1 cellular context compared by ENCODE assay signal in the genomic region with DNA sequence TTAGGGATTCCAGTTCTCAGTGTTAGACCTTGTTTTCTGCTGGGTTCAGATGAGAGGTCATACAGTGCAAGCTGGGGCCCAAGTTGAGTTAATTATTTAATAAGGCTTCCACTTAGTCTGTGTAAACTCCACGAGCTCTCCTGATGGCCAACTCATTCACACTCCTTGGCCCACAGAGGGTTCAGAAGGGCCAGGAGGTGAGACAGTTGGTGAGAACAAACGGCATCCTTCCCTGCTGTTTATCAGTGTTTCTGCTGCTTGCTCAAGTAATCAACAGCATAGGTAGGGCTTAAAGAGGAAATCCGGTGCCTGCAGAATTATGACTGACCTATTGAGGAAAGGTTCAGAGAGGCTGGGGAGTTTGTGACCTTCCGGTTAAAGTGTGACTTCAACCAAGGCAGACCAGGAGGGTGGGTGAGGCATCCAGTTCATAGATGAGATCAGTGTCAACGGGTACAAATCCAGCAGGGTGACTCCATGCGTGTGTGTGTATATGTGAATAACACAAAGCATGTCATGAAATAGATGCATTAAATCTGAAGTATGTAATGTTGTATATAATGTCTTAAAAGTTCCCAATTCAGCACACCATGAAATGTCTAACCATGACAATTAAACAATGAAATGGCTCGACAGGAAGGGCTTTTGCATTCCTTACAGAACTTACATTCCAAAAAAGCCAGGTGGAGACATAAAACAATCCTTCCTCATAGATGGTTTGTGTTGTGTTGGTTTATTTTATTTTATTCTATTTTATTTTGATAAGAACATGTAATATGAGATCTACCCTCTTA.
TF ChIP-seq lines count a peak whose summit lies in the region.

No MANE protein-coding gene starts in this region.

TF ChIP-seq in HepG2, 621 proteins besides CTCF, POLR2A, EP300 and RAD21 (continued from another document and continues in another):
- TF ChIP-seq, protein P1, sequence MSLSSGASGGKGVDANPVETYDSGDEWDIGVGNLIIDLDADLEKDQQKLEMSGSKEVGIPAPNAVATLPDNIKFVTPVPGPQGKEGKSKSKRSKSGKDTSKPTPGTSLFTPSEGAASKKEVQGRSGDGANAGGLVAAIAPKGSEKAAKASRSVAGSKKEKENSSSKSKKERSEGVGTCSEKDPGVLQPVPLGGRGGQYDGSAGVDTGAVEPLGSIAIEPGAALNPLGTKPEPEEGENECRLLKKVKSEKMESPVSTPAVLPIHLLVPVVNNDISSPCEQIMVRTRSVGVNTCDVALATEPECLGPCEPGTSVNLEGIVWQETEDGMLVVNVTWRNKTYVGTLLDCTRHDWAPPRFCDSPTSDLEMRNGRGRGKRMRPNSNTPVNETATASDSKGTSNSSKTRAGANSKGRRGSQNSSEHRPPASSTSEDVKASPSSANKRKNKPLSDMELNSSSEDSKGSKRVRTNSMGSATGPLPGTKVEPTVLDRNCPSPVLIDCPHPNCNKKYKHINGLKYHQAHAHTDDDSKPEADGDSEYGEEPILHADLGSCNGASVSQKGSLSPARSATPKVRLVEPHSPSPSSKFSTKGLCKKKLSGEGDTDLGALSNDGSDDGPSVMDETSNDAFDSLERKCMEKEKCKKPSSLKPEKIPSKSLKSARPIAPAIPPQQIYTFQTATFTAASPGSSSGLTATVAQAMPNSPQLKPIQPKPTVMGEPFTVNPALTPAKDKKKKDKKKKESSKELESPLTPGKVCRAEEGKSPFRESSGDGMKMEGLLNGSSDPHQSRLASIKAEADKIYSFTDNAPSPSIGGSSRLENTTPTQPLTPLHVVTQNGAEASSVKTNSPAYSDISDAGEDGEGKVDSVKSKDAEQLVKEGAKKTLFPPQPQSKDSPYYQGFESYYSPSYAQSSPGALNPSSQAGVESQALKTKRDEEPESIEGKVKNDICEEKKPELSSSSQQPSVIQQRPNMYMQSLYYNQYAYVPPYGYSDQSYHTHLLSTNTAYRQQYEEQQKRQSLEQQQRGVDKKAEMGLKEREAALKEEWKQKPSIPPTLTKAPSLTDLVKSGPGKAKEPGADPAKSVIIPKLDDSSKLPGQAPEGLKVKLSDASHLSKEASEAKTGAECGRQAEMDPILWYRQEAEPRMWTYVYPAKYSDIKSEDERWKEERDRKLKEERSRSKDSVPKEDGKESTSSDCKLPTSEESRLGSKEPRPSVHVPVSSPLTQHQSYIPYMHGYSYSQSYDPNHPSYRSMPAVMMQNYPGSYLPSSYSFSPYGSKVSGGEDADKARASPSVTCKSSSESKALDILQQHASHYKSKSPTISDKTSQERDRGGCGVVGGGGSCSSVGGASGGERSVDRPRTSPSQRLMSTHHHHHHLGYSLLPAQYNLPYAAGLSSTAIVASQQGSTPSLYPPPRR (CRISPR knock-in tag; IDR thresholded peaks at IDR 0.05; ENCODE audit: borderline replicate concordance): peak; percentile 98
- TF ChIP-seq SALL2 (CRISPR knock-in tag; IDR thresholded peaks at IDR 0.05) (no peak; the same call in 1 of the 2 replicates), NR1H2 (CRISPR knock-in tag; IDR thresholded peaks at IDR 0.05; ENCODE audit: borderline replicate concordance, low read depth) (no peak), ERF (CRISPR knock-in tag; IDR thresholded peaks at IDR 0.05) (peak; percentile 99), NFYB (CRISPR knock-in tag; IDR thresholded peaks at IDR 0.05) (peak; percentile 54; the same call in 1 of the 2 replicates), ZMYM2 (CRISPR knock-in tag; IDR thresholded peaks at IDR 0.05) (peak; percentile 87), TAF15 (IDR thresholded peaks at IDR 0.05; ENCODE audit: low read depth, low read length, poor library complexity, severe bottlenecking) (no peak), ZC3H4 (CRISPR knock-in tag; IDR thresholded peaks at IDR 0.05; ENCODE audit: borderline replicate concordance) (no peak), KLF6 (CRISPR knock-in tag; IDR thresholded peaks at IDR 0.05) (peak; percentile 79), AKAP8 (CRISPR knock-in tag; IDR thresholded peaks at IDR 0.05) (peak; percentile 62; the same call in 1 of the 2 replicates), ZSCAN9 (CRISPR knock-in tag; IDR thresholded peaks at IDR 0.05; ENCODE audit: borderline replicate concordance) (peak; percentile 84), DNMT3B (CRISPR knock-in tag; conservative IDR thresholded peaks at IDR 0.05) (peak; percentile 89), KLF13 (CRISPR knock-in tag; IDR thresholded peaks at IDR 0.05) (no peak), PAF1 (CRISPR knock-in tag; IDR thresholded peaks at IDR 0.05) (no peak), FOXK2 (IDR thresholded peaks at IDR 0.05) (peak; percentile 80; the same call in 1 of the 2 replicates), FOXA3 (CRISPR knock-in tag; IDR thresholded peaks at IDR 0.05) (peak; percentile 96), KDM4B (CRISPR knock-in tag; IDR thresholded peaks at IDR 0.05) (peak; percentile 86; the same call in 1 of the 2 replicates), HNF4A (CRISPR knock-in tag; IDR thresholded peaks at IDR 0.05) (peak; percentile 94), ZNF17 (CRISPR knock-in tag; IDR thresholded peaks at IDR 0.05) (no peak), ZNF552 (CRISPR knock-in tag; IDR thresholded peaks at IDR 0.05; ENCODE audit: borderline replicate concordance) (no peak), ZNF746 (CRISPR knock-in tag; IDR thresholded peaks at IDR 0.05) (peak; percentile 83), CENPX (CRISPR knock-in tag; IDR thresholded peaks at IDR 0.05) (no peak), SMAD3 (CRISPR knock-in tag; IDR thresholded peaks at IDR 0.05) (peak; percentile 85; the same call in 1 of the 2 replicates), NFIB (CRISPR knock-in tag; IDR thresholded peaks at IDR 0.05; ENCODE audit: borderline replicate concordance) (no peak), NPAS2 (CRISPR knock-in tag; IDR thresholded peaks at IDR 0.05; ENCODE audit: borderline replicate concordance) (no peak)
- TF ChIP-seq, protein P2, sequence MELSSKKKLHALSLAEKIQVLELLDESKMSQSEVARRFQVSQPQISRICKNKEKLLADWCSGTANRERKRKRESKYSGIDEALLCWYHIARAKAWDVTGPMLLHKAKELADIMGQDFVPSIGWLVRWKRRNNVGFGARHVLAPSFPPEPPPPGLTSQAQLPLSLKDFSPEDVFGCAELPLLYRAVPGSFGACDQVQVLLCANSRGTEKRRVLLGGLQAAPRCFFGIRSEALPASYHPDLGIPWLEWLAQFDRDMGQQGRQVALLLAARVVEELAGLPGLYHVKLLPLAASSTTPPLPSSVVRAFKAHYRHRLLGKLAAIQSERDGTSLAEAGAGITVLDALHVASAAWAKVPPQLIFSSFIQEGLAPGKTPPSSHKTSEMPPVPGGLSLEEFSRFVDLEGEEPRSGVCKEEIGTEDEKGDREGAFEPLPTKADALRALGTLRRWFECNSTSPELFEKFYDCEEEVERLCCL (CRISPR knock-in tag; IDR thresholded peaks at IDR 0.05; ENCODE audit: borderline replicate concordance): no peak
- TF ChIP-seq, protein P3, sequence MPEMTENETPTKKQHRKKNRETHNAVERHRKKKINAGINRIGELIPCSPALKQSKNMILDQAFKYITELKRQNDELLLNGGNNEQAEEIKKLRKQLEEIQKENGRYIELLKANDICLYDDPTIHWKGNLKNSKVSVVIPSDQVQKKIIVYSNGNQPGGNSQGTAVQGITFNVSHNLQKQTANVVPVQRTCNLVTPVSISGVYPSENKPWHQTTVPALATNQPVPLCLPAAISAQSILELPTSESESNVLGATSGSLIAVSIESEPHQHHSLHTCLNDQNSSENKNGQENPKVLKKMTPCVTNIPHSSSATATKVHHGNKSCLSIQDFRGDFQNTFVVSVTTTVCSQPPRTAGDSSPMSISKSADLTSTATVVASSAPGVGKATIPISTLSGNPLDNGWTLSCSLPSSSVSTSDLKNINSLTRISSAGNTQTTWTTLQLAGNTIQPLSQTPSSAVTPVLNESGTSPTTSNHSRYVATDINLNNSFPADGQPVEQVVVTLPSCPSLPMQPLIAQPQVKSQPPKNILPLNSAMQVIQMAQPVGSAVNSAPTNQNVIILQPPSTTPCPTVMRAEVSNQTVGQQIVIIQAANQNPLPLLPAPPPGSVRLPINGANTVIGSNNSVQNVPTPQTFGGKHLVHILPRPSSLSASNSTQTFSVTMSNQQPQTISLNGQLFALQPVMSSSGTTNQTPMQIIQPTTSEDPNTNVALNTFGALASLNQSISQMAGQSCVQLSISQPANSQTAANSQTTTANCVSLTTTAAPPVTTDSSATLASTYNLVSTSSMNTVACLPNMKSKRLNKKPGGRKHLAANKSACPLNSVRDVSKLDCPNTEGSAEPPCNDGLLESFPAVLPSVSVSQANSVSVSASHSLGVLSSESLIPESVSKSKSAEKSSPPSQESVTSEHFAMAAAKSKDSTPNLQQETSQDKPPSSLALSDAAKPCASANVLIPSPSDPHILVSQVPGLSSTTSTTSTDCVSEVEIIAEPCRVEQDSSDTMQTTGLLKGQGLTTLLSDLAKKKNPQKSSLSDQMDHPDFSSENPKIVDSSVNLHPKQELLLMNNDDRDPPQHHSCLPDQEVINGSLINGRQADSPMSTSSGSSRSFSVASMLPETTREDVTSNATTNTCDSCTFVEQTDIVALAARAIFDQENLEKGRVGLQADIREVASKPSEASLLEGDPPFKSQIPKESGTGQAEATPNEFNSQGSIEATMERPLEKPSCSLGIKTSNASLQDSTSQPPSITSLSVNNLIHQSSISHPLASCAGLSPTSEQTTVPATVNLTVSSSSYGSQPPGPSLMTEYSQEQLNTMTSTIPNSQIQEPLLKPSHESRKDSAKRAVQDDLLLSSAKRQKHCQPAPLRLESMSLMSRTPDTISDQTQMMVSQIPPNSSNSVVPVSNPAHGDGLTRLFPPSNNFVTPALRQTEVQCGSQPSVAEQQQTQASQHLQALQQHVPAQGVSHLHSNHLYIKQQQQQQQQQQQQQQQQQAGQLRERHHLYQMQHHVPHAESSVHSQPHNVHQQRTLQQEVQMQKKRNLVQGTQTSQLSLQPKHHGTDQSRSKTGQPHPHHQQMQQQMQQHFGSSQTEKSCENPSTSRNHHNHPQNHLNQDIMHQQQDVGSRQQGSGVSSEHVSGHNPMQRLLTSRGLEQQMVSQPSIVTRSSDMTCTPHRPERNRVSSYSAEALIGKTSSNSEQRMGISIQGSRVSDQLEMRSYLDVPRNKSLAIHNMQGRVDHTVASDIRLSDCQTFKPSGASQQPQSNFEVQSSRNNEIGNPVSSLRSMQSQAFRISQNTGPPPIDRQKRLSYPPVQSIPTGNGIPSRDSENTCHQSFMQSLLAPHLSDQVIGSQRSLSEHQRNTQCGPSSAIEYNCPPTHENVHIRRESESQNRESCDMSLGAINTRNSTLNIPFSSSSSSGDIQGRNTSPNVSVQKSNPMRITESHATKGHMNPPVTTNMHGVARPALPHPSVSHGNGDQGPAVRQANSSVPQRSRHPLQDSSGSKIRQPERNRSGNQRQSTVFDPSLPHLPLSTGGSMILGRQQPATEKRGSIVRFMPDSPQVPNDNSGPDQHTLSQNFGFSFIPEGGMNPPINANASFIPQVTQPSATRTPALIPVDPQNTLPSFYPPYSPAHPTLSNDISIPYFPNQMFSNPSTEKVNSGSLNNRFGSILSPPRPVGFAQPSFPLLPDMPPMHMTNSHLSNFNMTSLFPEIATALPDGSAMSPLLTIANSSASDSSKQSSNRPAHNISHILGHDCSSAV (CRISPR knock-in tag; IDR thresholded peaks at IDR 0.05; ENCODE audit: borderline replicate concordance): no peak
- TF ChIP-seq, protein P4, sequence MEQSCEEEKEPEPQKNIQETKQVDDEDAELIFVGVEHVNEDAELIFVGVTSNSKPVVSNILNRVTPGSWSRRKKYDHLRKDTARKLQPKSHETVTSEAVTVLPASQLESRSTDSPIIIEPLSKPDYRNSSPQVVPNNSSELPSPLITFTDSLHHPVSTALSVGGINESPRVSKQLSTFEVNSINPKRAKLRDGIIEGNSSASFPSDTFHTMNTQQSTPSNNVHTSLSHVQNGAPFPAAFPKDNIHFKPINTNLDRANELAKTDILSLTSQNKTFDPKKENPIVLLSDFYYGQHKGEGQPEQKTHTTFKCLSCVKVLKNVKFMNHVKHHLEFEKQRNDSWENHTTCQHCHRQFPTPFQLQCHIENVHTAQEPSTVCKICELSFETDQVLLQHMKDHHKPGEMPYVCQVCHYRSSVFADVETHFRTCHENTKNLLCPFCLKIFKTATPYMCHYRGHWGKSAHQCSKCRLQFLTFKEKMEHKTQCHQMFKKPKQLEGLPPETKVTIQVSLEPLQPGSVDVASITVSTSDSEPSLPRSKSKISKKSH (CRISPR knock-in tag; IDR thresholded peaks at IDR 0.05; ENCODE audit: borderline replicate concordance): no peak
- TF ChIP-seq, protein P5, sequence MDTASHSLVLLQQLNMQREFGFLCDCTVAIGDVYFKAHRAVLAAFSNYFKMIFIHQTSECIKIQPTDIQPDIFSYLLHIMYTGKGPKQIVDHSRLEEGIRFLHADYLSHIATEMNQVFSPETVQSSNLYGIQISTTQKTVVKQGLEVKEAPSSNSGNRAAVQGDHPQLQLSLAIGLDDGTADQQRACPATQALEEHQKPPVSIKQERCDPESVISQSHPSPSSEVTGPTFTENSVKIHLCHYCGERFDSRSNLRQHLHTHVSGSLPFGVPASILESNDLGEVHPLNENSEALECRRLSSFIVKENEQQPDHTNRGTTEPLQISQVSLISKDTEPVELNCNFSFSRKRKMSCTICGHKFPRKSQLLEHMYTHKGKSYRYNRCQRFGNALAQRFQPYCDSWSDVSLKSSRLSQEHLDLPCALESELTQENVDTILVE (CRISPR knock-in tag; IDR thresholded peaks at IDR 0.05): peak; percentile 78; the same call in 1 of the 2 replicates
- TF ChIP-seq, protein P6, sequence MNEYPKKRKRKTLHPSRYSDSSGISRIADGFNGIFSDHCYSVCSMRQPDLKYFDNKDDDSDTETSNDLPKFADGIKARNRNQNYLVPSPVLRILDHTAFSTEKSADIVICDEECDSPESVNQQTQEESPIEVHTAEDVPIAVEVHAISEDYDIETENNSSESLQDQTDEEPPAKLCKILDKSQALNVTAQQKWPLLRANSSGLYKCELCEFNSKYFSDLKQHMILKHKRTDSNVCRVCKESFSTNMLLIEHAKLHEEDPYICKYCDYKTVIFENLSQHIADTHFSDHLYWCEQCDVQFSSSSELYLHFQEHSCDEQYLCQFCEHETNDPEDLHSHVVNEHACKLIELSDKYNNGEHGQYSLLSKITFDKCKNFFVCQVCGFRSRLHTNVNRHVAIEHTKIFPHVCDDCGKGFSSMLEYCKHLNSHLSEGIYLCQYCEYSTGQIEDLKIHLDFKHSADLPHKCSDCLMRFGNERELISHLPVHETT (CRISPR knock-in tag; conservative IDR thresholded peaks at IDR 0.05): peak; percentile 62; the same call in 1 of the 2 replicates
- TF ChIP-seq, protein P7, sequence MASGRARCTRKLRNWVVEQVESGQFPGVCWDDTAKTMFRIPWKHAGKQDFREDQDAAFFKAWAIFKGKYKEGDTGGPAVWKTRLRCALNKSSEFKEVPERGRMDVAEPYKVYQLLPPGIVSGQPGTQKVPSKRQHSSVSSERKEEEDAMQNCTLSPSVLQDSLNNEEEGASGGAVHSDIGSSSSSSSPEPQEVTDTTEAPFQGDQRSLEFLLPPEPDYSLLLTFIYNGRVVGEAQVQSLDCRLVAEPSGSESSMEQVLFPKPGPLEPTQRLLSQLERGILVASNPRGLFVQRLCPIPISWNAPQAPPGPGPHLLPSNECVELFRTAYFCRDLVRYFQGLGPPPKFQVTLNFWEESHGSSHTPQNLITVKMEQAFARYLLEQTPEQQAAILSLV (CRISPR knock-in tag; IDR thresholded peaks at IDR 0.05; ENCODE audit: borderline replicate concordance): peak; percentile 79; the same call in 1 of the 2 replicates
- TF ChIP-seq, protein P8, sequence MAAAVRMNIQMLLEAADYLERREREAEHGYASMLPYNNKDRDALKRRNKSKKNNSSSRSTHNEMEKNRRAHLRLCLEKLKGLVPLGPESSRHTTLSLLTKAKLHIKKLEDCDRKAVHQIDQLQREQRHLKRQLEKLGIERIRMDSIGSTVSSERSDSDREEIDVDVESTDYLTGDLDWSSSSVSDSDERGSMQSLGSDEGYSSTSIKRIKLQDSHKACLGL (CRISPR knock-in tag; IDR thresholded peaks at IDR 0.05): no peak
- TF ChIP-seq, protein P9, sequence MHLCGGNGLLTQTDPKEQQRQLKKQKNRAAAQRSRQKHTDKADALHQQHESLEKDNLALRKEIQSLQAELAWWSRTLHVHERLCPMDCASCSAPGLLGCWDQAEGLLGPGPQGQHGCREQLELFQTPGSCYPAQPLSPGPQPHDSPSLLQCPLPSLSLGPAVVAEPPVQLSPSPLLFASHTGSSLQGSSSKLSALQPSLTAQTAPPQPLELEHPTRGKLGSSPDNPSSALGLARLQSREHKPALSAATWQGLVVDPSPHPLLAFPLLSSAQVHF (CRISPR knock-in tag; IDR thresholded peaks at IDR 0.05): no peak
